In the genomic region with DNA sequence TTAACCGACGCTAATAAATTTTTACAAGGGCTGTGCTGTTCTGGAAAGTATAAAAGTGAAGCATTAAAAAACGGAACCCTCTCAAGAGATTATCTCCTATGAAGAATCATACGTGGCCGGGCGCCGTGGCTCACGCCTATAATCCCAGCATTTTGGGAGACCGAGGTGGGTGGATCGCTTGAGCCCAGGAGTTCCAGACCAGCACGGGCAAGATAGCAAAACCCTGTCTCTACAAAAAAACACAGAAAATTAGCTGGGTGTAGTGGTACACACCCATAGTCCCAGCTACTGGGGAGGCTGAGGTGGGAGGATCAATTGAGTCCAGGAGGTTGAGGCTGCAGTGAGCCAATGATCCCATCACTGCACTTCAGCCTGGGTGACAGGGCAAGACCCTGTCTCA, we compare ENCODE assay signal across 17 cellular contexts.
DNase-seq lines count a peak whose midpoint lies in the region; ATAC-seq and TF ChIP-seq lines count a peak whose summit lies in the region.
"Had no signal": no experiment of that assay in that cellular context is flagged by ENCODE, and none has a peak within 500 bp of the region (broad histone marks: within the 10 kb centered on the region; RNA-seq: fewer than 3 reads in every experiment).

No MANE protein-coding gene starts in this region.

- H3K9me3 ChIP-seq in T-helper 17 cell (ENCODE audit: control insufficient read depth, low read length, poor library complexity, severe bottlenecking) (no peaks in the 10 kb centered on the region), smooth muscle cell (replicated peaks; ENCODE audit: low read depth) (no peaks in the 10 kb centered on the region)
- H3K9me3 ChIP-seq in effector memory CD4-positive, alpha-beta T cell (ENCODE audit: control insufficient read depth, low read length) = no peaks in the 10 kb centered on the region
- H3K9me3 ChIP-seq: Caco-2 had no signal

- no peak overlapping the region for H2AFZ ChIP-seq in smooth muscle cell (ENCODE audit: low read depth)

- no peak for DNase-seq in T-helper 2 cell treated with Interferon-gamma antibody and Interleukin-4, amounts not matched to agents 5 μg/mL and 100 μg/mL, for 36 hours (ENCODE audit: low spot score)
- DNase-seq in T-helper 2 cell (no peak), T-helper 17 cell (no peak), smooth muscle cell (lab: John Stamatoyannopoulos, UW; ENCODE audit: unreplicated experiment) (no peak), foreskin keratinocyte (no peak), AG08396 (ENCODE audit: low spot score) (no peak), NCI-H69 (lab: John Stamatoyannopoulos, UW) (no peak)
- no peak for DNase-seq in effector memory CD4-positive, alpha-beta T cell
- DNase-seq: 8988T; activated T-cell treated with anti-CD3 and anti-CD28 coated beads, Interleukin-2, amount 50 U/mL, for 4 hours; Caco-2; foreskin fibroblast; KBM-7; NCI-H1694; PC-3 had no signal

- peak overlapping the region; percentile 91 for H3K27ac Mint-ChIP-seq in T-helper 2 cell treated with Interferon-gamma antibody and Interleukin-4, amounts not matched to agents 5 μg/mL and 100 μg/mL, for 36 hours
- H3K27ac Mint-ChIP-seq in T-helper 17 cell = peak overlapping the region; percentile 100
- H3K27ac Mint-ChIP-seq: mesothelial cell of epicardium had no signal

- no peak overlapping the region for H3K4me3 ChIP-seq in effector memory CD4-positive, alpha-beta T cell (ENCODE audit: insufficient read depth, low read depth, low read length, poor library complexity, severe bottlenecking)
- no peak overlapping the region for H3K4me3 ChIP-seq in smooth muscle cell

- peaks cover 56% of the 10 kb centered on the region for H3K4me1 ChIP-seq in effector memory CD4-positive, alpha-beta T cell (ENCODE audit: control insufficient read depth, insufficient read depth, low read length, poor library complexity, severe bottlenecking)
- H3K4me1 ChIP-seq in smooth muscle cell (ENCODE audit: low read depth) (peaks cover 5% of the 10 kb centered on the region), foreskin keratinocyte (peaks cover 26% of the 10 kb centered on the region)
- H3K4me1 ChIP-seq: Caco-2 had no signal

- no peaks in the 10 kb centered on the region for H3K27me3 ChIP-seq in effector memory CD4-positive, alpha-beta T cell (replicated peaks; ENCODE audit: control insufficient read depth, insufficient read depth, low read length, poor library complexity, severe bottlenecking)
- H3K27me3 ChIP-seq in smooth muscle cell (ENCODE audit: low read depth) (no peaks in the 10 kb centered on the region), foreskin keratinocyte (no peaks in the 10 kb centered on the region)

- H3K27ac ChIP-seq in effector memory CD4-positive, alpha-beta T cell (ENCODE audit: insufficient read depth, low read length, poor library complexity, severe bottlenecking) = peak overlapping the region; percentile 89
- H3K27ac ChIP-seq in smooth muscle cell (ENCODE audit: low read depth) (peak overlapping the region; percentile 92), foreskin keratinocyte (no peak overlapping the region)
- H3K27ac ChIP-seq: parathyroid adenoma had no signal

- H3K4me1 Mint-ChIP-seq in T-helper 2 cell treated with Interferon-gamma antibody and Interleukin-4, amounts not matched to agents 5 μg/mL and 100 μg/mL, for 36 hours (ENCODE audit: low read depth) = peaks cover 71% of the 10 kb centered on the region
- H3K4me1 Mint-ChIP-seq in T-helper 17 cell = peaks cover 64% of the 10 kb centered on the region

- H3F3A ChIP-seq in smooth muscle cell (ENCODE audit: low read depth) = peaks cover 31% of the 10 kb centered on the region

- peaks cover 95% of the 10 kb centered on the region for H4K20me1 ChIP-seq in smooth muscle cell (ENCODE audit: low read depth)

- no peak for ATAC-seq in T-helper 17 cell
- no peak for ATAC-seq in foreskin keratinocyte
- ATAC-seq: PC-3 had no signal

- H3K27me3 Mint-ChIP-seq in T-helper 2 cell treated with Interferon-gamma antibody and Interleukin-4, amounts not matched to agents 5 μg/mL and 100 μg/mL, for 36 hours (ENCODE audit: low read depth) = no peaks in the 10 kb centered on the region
- H3K27me3 Mint-ChIP-seq in T-helper 17 cell = no peaks in the 10 kb centered on the region

- no peak overlapping the region for H3K4me3 Mint-ChIP-seq in T-helper 2 cell treated with Interferon-gamma antibody and Interleukin-4, amounts not matched to agents 5 μg/mL and 100 μg/mL, for 36 hours
- peak overlapping the region; percentile 75 for H3K4me3 Mint-ChIP-seq in T-helper 17 cell
- H3K4me3 Mint-ChIP-seq: mesothelial cell of epicardium had no signal

- no peaks in the 10 kb centered on the region for H3K9me3 Mint-ChIP-seq in T-helper 2 cell treated with Interferon-gamma antibody and Interleukin-4, amounts not matched to agents 5 μg/mL and 100 μg/mL, for 36 hours
- H3K9me3 Mint-ChIP-seq: activated T-cell treated with anti-CD3 and anti-CD28 coated beads, Interleukin-2, amount 50 U/mL, for 4 hours; mesothelial cell of epicardium had no signal

- H3K79me2 ChIP-seq in smooth muscle cell (ENCODE audit: low read depth) = no peaks in the 10 kb centered on the region
- H3K79me2 ChIP-seq: parathyroid adenoma had no signal

- TF ChIP-seq CTCF in smooth muscle cell (IDR thresholded peaks at IDR 0.05; ENCODE audit: borderline replicate concordance, insufficient read depth, poor library complexity, severe bottlenecking) (no peak), foreskin keratinocyte (conservative IDR thresholded peaks at IDR 0.05) (no peak)

- H3K36me3 ChIP-seq in effector memory CD4-positive, alpha-beta T cell (ENCODE audit: control insufficient read depth, insufficient read depth, low read length) = peaks cover 15% of the 10 kb centered on the region
- peaks cover 4% of the 10 kb centered on the region for H3K36me3 ChIP-seq in smooth muscle cell (ENCODE audit: low read depth)

- WGBS in smooth muscle cell (ENCODE audit: low lambda C conversion rate) = 33% methylated on average over 11 of the region's 11 CpGs

- H3K36me3 Mint-ChIP-seq in T-helper 2 cell treated with Interferon-gamma antibody and Interleukin-4, amounts not matched to agents 5 μg/mL and 100 μg/mL, for 36 hours (ENCODE audit: low read depth) = peaks cover 26% of the 10 kb centered on the region
- H3K36me3 Mint-ChIP-seq in T-helper 17 cell (ENCODE audit: low read depth) = peaks cover 9% of the 10 kb centered on the region

- peak overlapping the region; percentile 74 for H3K4me2 ChIP-seq in smooth muscle cell

- H3K9ac ChIP-seq in smooth muscle cell (ENCODE audit: low read depth) = peak overlapping the region; percentile 7
- H3K9ac ChIP-seq: parathyroid adenoma had no signal
